Comparison of ENCODE assay signal across 12 cellular contexts in genomic region chr3:45343947-45344346, GRCh38. TPM values are rescaled to one million over a fixed set of nuclear protein-coding genes. Genes with fewer than 3 reads are reported as not detected.
A peak's percentile ranks its signal among the peaks of the same experiment; 100 is the strongest.
DNase-seq lines count a peak whose midpoint lies in the region; ATAC-seq, FAIRE-seq and TF ChIP-seq lines count a peak whose summit lies in the region.
"Had no signal": no experiment of that assay in that cellular context is flagged by ENCODE, and none has a peak within 500 bp of the region (broad histone marks: within the 10 kb centered on the region; RNA-seq: fewer than 3 reads in every experiment).

No MANE protein-coding gene starts in this region.

- H4K20me1 ChIP-seq in HepG2 (ENCODE audit: insufficient read depth, low read length) = no peaks in the 10 kb centered on the region
- H4K20me1 ChIP-seq: BLaER1 treated with 17β-estradiol and CSF1 and Interleukin-3, amounts not matched to agents 10 nM and 100 nM had no signal

- ATAC-seq in HepG2 (no peak), right lobe of liver (no peak)

- H2BK120ac ChIP-seq in neuronal stem cell (ENCODE audit: low read depth, low read length) = no peak overlapping the region

- H2AFZ ChIP-seq in HepG2 (ENCODE audit: low read length) = no peak overlapping the region
- H2AFZ ChIP-seq in neuronal stem cell (ENCODE audit: low read length) = no peak overlapping the region

- H2BK5ac ChIP-seq in neuronal stem cell (ENCODE audit: low read length) = no peak overlapping the region

- POLR2A ChIA-PET in HepG2 (lab: Yijun Ruan, JAX) = no interaction called here

- H3K36me3 ChIP-seq in HepG2 (replicated peaks in 1 of 2; ENCODE audit: control insufficient read depth in 1 of 2, insufficient read depth in 2 of 2, low read length in 2 of 2) (no peaks in the 10 kb centered on the region), right lobe of liver (no peaks in the 10 kb centered on the region), bronchial epithelial cell (ENCODE audit: control insufficient read depth, insufficient read depth, low read length) (no peaks in the 10 kb centered on the region), neuronal stem cell (replicated peaks in 1 of 2; ENCODE audit: control insufficient read depth in 2 of 2, insufficient read depth in 2 of 2, low read length in 2 of 2) (no peaks in the 10 kb centered on the region), testis (ENCODE audit: low read depth, missing control alignments) (no peaks in the 10 kb centered on the region)
- H3K36me3 ChIP-seq: ascending aorta; BLaER1 treated with 17β-estradiol and CSF1 and Interleukin-3, amounts not matched to agents 10 nM and 100 nM had no signal

- H4K8ac ChIP-seq in neuronal stem cell (ENCODE audit: low read depth, low read length) = no peak overlapping the region

- H2BK15ac ChIP-seq in neuronal stem cell (ENCODE audit: low read length) = no peak overlapping the region

- BruUV-seq in HepG2 (replicated peaks; lab: Mats Ljungman, UMichigan) = no TSS peak

- no peak overlapping the region for H2AK5ac ChIP-seq in neuronal stem cell (ENCODE audit: low read depth, low read length)

- H4K91ac ChIP-seq in neuronal stem cell (ENCODE audit: low read depth, low read length, poor library complexity) = no peak overlapping the region

- no peaks in the 10 kb centered on the region for H3K79me1 ChIP-seq in neuronal stem cell (ENCODE audit: low read depth, low read length)

- H3K23ac ChIP-seq in neuronal stem cell (ENCODE audit: low read depth, low read length, poor library complexity) = no peak overlapping the region

- DNase-seq in HepG2 (ENCODE audit: low spot score) (peak; percentile 9), right lobe of liver (no peak), NCI-H69 (lab: John Stamatoyannopoulos, UW) (peak; percentile 62), bronchial epithelial cell (ENCODE audit: low read depth) (peak; percentile 16), neuronal stem cell (ENCODE audit: low spot score) (no peak), testis (no peak), NCI-H1417 treated with DMSO at 0.1 percent for 48 hours (lab: John Stamatoyannopoulos, UW) (no peak)
- DNase-seq in stimulated activated CD4-positive, alpha-beta T cell treated with anti-CD3 and anti-CD28 coated beads, Interleukin-4, amount 100 ng/mL, for 24 hours = no peak
- DNase-seq: immature natural killer cell, naive B cell had no signal

- TF ChIP-seq CTCF in HepG2 (CRISPR knock-in tag; IDR thresholded peaks at IDR 0.05) = no peak
- TF ChIP-seq CTCF in right lobe of liver (IDR thresholded peaks at IDR 0.05) = no peak
- TF ChIP-seq CTCF in bronchial epithelial cell (IDR thresholded peaks at IDR 0.05; ENCODE audit: insufficient read depth, low read length, severe bottlenecking) = no peak
- no peak for TF ChIP-seq CTCF in testis (IDR thresholded peaks at IDR 0.05)

- H3K4me1 ChIP-seq in HepG2 (ENCODE audit: insufficient read depth, low read length) = peaks cover 4% of the 10 kb centered on the region; the same call in 1 of the 2 replicates
- no peaks in the 10 kb centered on the region for H3K4me1 ChIP-seq in right lobe of liver
- H3K4me1 ChIP-seq in neuronal stem cell (ENCODE audit: control insufficient read depth in 2 of 2, insufficient read depth in 1 of 2, low read depth in 1 of 2, low read length in 2 of 2) = no peaks in the 10 kb centered on the region
- H3K4me1 ChIP-seq in testis = no peaks in the 10 kb centered on the region
- H3K4me1 ChIP-seq: ascending aorta; BLaER1 treated with 17β-estradiol and CSF1 and Interleukin-3, amounts not matched to agents 10 nM and 100 nM had no signal

- no peaks in the 10 kb centered on the region for H3K79me2 ChIP-seq in HepG2 (ENCODE audit: insufficient read depth, low read length)

- TF ChIP-seq POLR2A in HepG2 (IDR thresholded peaks at IDR 0.05; ENCODE audit: insufficient read depth in 1 of 2, low read depth in 2 of 2, low read length in 2 of 2) (no peak), right lobe of liver (IDR thresholded peaks at IDR 0.05) (no peak), testis (IDR thresholded peaks at IDR 0.05) (no peak)

- H3K27ac ChIP-seq in HepG2 (ENCODE audit: extremely low read length, insufficient read depth, low read length) (no peak overlapping the region), right lobe of liver (no peak overlapping the region), neuronal stem cell (replicated peaks; ENCODE audit: low read length) (no peak overlapping the region), testis (no peak overlapping the region)
- H3K27ac ChIP-seq: ascending aorta; BLaER1 treated with 17β-estradiol and CSF1 and Interleukin-3, amounts not matched to agents 10 nM and 100 nM had no signal

- no peak overlapping the region for H3K18ac ChIP-seq in neuronal stem cell (ENCODE audit: low read length)

- no peak overlapping the region for H3K4ac ChIP-seq in neuronal stem cell (ENCODE audit: low read length)

- peaks cover 0 to 10% of the 10 kb centered on the region in 2 experiments; a peak in 2 of 5 replicates for H3K27me3 ChIP-seq in HepG2 (ENCODE audit: control insufficient read depth in 1 of 2, insufficient read depth in 2 of 2, low read length in 2 of 2)
- no peaks in the 10 kb centered on the region for H3K27me3 ChIP-seq in right lobe of liver
- peaks cover 2% of the 10 kb centered on the region for H3K27me3 ChIP-seq in bronchial epithelial cell (ENCODE audit: control insufficient read depth, insufficient read depth, low read length)
- peaks cover 0 to 18% (median 0%) of the 10 kb centered on the region in 3 experiments for H3K27me3 ChIP-seq in neuronal stem cell (ENCODE audit: control insufficient read depth in 3 of 3, insufficient read depth in 3 of 3, low read depth in 1 of 3, low read length in 3 of 3)
- H3K27me3 ChIP-seq in testis = no peaks in the 10 kb centered on the region
- H3K27me3 ChIP-seq: ascending aorta; BLaER1 treated with 17β-estradiol and CSF1 and Interleukin-3, amounts not matched to agents 10 nM and 100 nM had no signal

- no peak for TF ChIP-seq RAD21 in HepG2 (CRISPR knock-in tag; IDR thresholded peaks at IDR 0.05)

- in situ Hi-C loops in HepG2 (cut with HindIII; ENCODE audit: extremely low pct_ligation_motif_present, low pct_unique_long_range_greater_than_20kb) = no loop called here

- no peak overlapping the region for H3K4me3 ChIP-seq in HepG2 (replicated peaks in 1 of 3; ENCODE audit: insufficient read depth in 1 of 3, low read depth in 2 of 3, low read length in 3 of 3)
- H3K4me3 ChIP-seq in right lobe of liver = no peak overlapping the region
- no peak overlapping the region for H3K4me3 ChIP-seq in bronchial epithelial cell (ENCODE audit: low read depth, low read length)
- no peak overlapping the region for H3K4me3 ChIP-seq in neuronal stem cell (ENCODE audit: low read length in 2 of 2)
- no peak overlapping the region for H3K4me3 ChIP-seq in testis
- H3K4me3 ChIP-seq: ascending aorta; BLaER1 treated with 17β-estradiol and CSF1 and Interleukin-3, amounts not matched to agents 10 nM and 100 nM had no signal

- no peak overlapping the region for H3K4me2 ChIP-seq in HepG2 (ENCODE audit: low read depth, low read length)
- no peak overlapping the region for H3K4me2 ChIP-seq in neuronal stem cell (ENCODE audit: insufficient read depth, low read length, poor library complexity, severe bottlenecking)
- H3K4me2 ChIP-seq: BLaER1 treated with 17β-estradiol and CSF1 and Interleukin-3, amounts not matched to agents 10 nM and 100 nM had no signal

- H3K14ac ChIP-seq in neuronal stem cell (ENCODE audit: low read length) = no peak overlapping the region

- no peak for TF ChIP-seq EP300 in HepG2 (IDR thresholded peaks at IDR 0.05; ENCODE audit: low read depth in 2 of 2, low read length in 2 of 2)
- TF ChIP-seq EP300 in HepG2 (CRISPR knock-in tag; IDR thresholded peaks at IDR 0.05; ENCODE audit: borderline replicate concordance) = no peak

- CTCF ChIA-PET in HepG2 (lab: Yijun Ruan, JAX; ENCODE audit: low intra/inter-chr PET ratio, low total read pairs) = no interaction called here

- 7% methylated on average over 2 of the region's 2 CpGs for WGBS in HepG2 (ENCODE audit: low lambda C conversion rate)
- WGBS in right lobe of liver (ENCODE audit: insufficient coverage, low coverage, low lambda C conversion rate, missing lambda C conversion rate) = 46% methylated on average over 2 of the region's 2 CpGs
- no CpG with 5 or more reads among the region's 2 CpGs for WGBS in neuronal stem cell (ENCODE audit: extremely low coverage in 2 of 2, insufficient read length in 2 of 2, insufficient replicate concordance in 1 of 2), 2 donors
- 58 to 85% methylated on average over 2 of the region's 2 CpGs for WGBS in testis, 2 donors

- no peaks in the 10 kb centered on the region for H3K9me3 ChIP-seq in HepG2 (ENCODE audit: low read length)
- no peaks in the 10 kb centered on the region for H3K9me3 ChIP-seq in right lobe of liver
- no peaks in the 10 kb centered on the region for H3K9me3 ChIP-seq in neuronal stem cell (replicated peaks in 1 of 2; ENCODE audit: control insufficient read depth in 2 of 2, insufficient read depth in 1 of 2, low read depth in 1 of 2, low read length in 2 of 2)
- no peaks in the 10 kb centered on the region for H3K9me3 ChIP-seq in testis

- H2BK12ac ChIP-seq in neuronal stem cell (ENCODE audit: low read length) = no peak overlapping the region

- FAIRE-seq in HepG2 (lab: Jason Lieb, UNC) (no peak), bronchial epithelial cell (lab: Jason Lieb, UNC) (no peak)

- H3K9ac ChIP-seq in HepG2 (ENCODE audit: insufficient read depth, low read depth, low read length) = no peak overlapping the region
- H3K9ac ChIP-seq in neuronal stem cell (ENCODE audit: low read depth, low read length, poor library complexity) = no peak overlapping the region
- H3K9ac ChIP-seq: BLaER1 treated with 17β-estradiol and CSF1 and Interleukin-3, amounts not matched to agents 10 nM and 100 nM had no signal

- intact Hi-C loops in HepG2 (cut with micrococcal nuclease; ENCODE audit: unreplicated experiment) (no loop called here), right lobe of liver (cut with DNase I) (no loop called here), testis (cut with DNase I; ENCODE audit: low total_unique reads) (no loop called here)

RNA-seq across cellular contexts. Expression of gene LARS2, which starts 44.4 kb away (rescaled TPM):
- total RNA-seq in HepG2 (2016; rRNA removed; fragmentation: Illumina TruSeq; extraction: Trizol) (32.3 and 38.7 TPM in 2 replicates), right lobe of liver (10 to 100 TPM; 12.0 to 18.6 (median 14.4) TPM), bronchial epithelial cell (19.0 and 19.1 TPM in 2 replicates), testis (10 to 100 TPM; 23.6 to 24.6 TPM)
- total RNA-seq in HepG2 (2016; cell fraction: cytosol; rRNA removed; fragmentation: Illumina TruSeq; extraction: Trizol; ENCODE audit: low read depth) = 3.2 and 3.3 TPM in 2 replicates
- total RNA-seq in HepG2 (2016; cell fraction: insoluble cytoplasmic fraction; rRNA removed; fragmentation: Illumina TruSeq; extraction: Trizol) = 31.9 and 39.4 TPM in 2 replicates
- total RNA-seq in HepG2 (2016; cell fraction: membrane; rRNA removed; fragmentation: Illumina TruSeq; extraction: Trizol) = 7.3 and 7.7 TPM in 2 replicates
- 35.7 and 43.2 TPM in 2 replicates for total RNA-seq in HepG2 (2016; cell fraction: nucleus; rRNA removed; fragmentation: Illumina TruSeq; extraction: Trizol)
- polyA plus RNA-seq in HepG2 (2011; rRNA removed) (15.9 and 17.0 TPM in 2 replicates), testis (ENCODE audit: insufficient read depth, low read depth, low replicate concordance) (12.5 TPM)
- polyA plus RNA-seq in HepG2 (2011; cell fraction: cytosol; rRNA removed) = 14.6 and 14.9 TPM in 2 replicates
- 12.9 and 13.9 TPM in 2 replicates for polyA plus RNA-seq in HepG2 (2011; cell fraction: nucleus; rRNA removed)
- polyA plus RNA-seq in HepG2 (2012) = 12.4 and 13.2 TPM in 2 replicates
- 1.1 and 1.3 TPM in 2 replicates for polyA plus RNA-seq in HepG2 (2016; cell fraction: cytosol; fragmentation: Illumina TruSeq; extraction: Trizol; ENCODE audit: low read depth)
- 19.6 and 19.7 TPM in 2 replicates for polyA plus RNA-seq in HepG2 (2016; cell fraction: insoluble cytoplasmic fraction; fragmentation: Illumina TruSeq; extraction: Trizol; ENCODE audit: low read depth)
- 2.9 and 3.8 TPM in 2 replicates for polyA plus RNA-seq in HepG2 (2016; cell fraction: membrane; fragmentation: Illumina TruSeq; extraction: Trizol; ENCODE audit: low read depth)
- polyA plus RNA-seq in HepG2 (2016; cell fraction: nucleus; fragmentation: Illumina TruSeq; extraction: Trizol; ENCODE audit: insufficient read depth, low read depth) = 18.4 and 19.2 TPM in 2 replicates
- 41.7 and 58.6 TPM in 2 replicates for polyA minus RNA-seq in HepG2 (2011; rRNA and poly(A)+ RNA removed; ENCODE audit: low replicate concordance)
- polyA minus RNA-seq in HepG2 (2011; cell fraction: cytosol; rRNA and poly(A)+ RNA removed) = 12.2 and 12.7 TPM in 2 replicates
- 49.4 and 58.6 TPM in 2 replicates for polyA minus RNA-seq in HepG2 (2011; cell fraction: nucleus; rRNA and poly(A)+ RNA removed)
- 10.9 TPM for polyA plus RNA-seq in neuronal stem cell (2013, experiment 1 of 2)
- 10.7 TPM for polyA plus RNA-seq in neuronal stem cell (2013, experiment 2 of 2)

Comparison
In these comparisons a context has a peak if more than half of its experiments do, and no peak if none do; other contexts are left out.
1. DNase-seq: peak in HepG2 (single experiment), NCI-H69 (single experiment) and bronchial epithelial cell (single experiment); none in right lobe of liver (0 of 3), neuronal stem cell (single experiment), testis (single experiment), stimulated activated CD4-positive, alpha-beta T cell treated with anti-CD3 and anti-CD28 coated beads, Interleukin-4, amount 100 ng/mL, for 24 hours (single experiment) and NCI-H1417 treated with DMSO at 0.1 percent for 48 hours (single experiment).